ENCODE assay signal across 8 cellular contexts in the genomic region with DNA sequence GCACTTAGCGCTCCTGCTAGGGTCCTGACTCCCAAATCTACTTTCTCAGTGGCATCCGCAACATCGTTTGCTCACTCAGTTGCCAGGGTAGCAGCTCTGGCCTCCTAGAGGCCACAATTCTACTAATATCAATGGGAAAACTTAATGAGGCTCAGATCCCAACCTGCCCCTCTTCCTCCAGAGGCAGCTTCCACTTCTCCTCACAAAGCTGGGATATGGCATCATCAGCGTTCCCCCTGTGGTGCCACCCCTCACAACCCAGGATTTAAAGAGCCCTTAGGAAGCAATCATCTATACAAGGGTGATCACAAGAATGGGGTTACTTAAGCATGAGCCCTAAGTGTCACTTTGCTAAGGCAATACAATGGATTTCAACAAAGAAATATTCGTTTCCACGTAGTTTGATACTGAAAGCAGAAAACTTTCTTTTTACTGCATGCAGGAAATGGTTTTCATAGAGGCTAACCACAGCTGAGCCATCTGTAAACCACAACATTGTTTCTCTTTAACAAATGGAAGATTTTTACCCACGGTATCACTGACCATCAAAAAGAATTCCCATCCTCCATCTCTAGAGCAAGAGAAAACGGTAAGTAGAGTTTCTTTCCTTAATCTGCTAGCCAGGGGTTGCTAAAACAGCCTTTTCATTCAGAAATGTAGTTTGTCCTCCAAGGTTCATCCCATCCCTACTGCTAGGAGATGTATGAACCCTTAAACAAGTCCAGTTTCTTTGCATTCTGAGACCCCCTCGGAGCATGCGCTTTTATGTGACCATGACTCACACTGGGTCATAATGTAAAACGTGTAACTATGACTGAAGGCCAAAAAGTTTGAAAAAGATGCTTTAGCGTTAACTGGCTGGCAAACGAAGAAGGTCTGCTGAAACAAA.
DNase-seq lines count a peak whose midpoint lies in the region; FAIRE-seq and TF ChIP-seq lines count a peak whose summit lies in the region.

No MANE protein-coding gene starts in this region.

- intact Hi-C loops in dorsolateral prefrontal cortex (cut with DNase I): loop anchor here (5.0 to 10.0 kb wide), 2 partner anchors 65 to 82 kb away; no protein-coding TSS in a partner anchor

- TF ChIP-seq CTCF in GM13977 (IDR thresholded peaks at IDR 0.05; ENCODE audit: extremely low read depth, insufficient read depth, missing control alignments) (no peak), dorsolateral prefrontal cortex (IDR thresholded peaks at IDR 0.05 in 54 of 56, conservative IDR thresholded peaks at IDR 0.05 in 2 of 56; ENCODE audit: low read depth in 1 of 56, partially characterized antibody in 56 of 56) (no peak), suprapubic skin (IDR thresholded peaks at IDR 0.05) (no peak)

- peak overlapping the region; percentile 99 for H3K27ac ChIP-seq in GM23248
- H3K27ac ChIP-seq in dorsolateral prefrontal cortex: peak overlapping the region in 54 of 59 donors; percentile 3 to 88 (median 66)
- no peak overlapping the region for H3K27ac ChIP-seq in suprapubic skin

- peak overlapping the region; percentile 87 for H2AFZ ChIP-seq in GM23248

- no peak for TF ChIP-seq POLR2A in suprapubic skin (IDR thresholded peaks at IDR 0.05)

- 25 to 28% methylated on average over 13 of the region's 13 CpGs for WGBS in GM23248 (ENCODE audit: low coverage in 1 of 2, low lambda C conversion rate in 2 of 2, missing lambda C conversion rate in 2 of 2), 2 experiments
- WGBS in suprapubic skin: 61% methylated on average over 13 of the region's 13 CpGs

- peak overlapping the region; percentile 89 for H3K9ac ChIP-seq in GM23248

- peak overlapping the region; percentile 70 for H3K4me3 ChIP-seq in GM23248
- no peak overlapping the region for H3K4me3 ChIP-seq in MG63
- no peak overlapping the region for H3K4me3 ChIP-seq in dorsolateral prefrontal cortex
- no peak overlapping the region for H3K4me3 ChIP-seq in suprapubic skin

- H4K20me1 ChIP-seq in GM23248 (ENCODE audit: insufficient read depth): no peaks in the 10 kb centered on the region

- H3K4me2 ChIP-seq in GM23248 (ENCODE audit: unreplicated experiment): peak overlapping the region; percentile 92

- DNase-seq in GM13977 (ENCODE audit: low spot score) (peak; percentile 52), GM23248 (peak; percentile 93), MG63 (peak; percentile 25), dorsolateral prefrontal cortex (no peak), stromal cell of bone marrow (ENCODE audit: low read depth) (peak; percentile 82), G401 (ENCODE audit: low spot score) (no peak), suprapubic skin (ENCODE audit: low spot score in 2 of 2) (no peak), frontal cortex (ENCODE audit: low spot score in 2 of 2) (no peak)

- H3K36me3 ChIP-seq in GM23248 (ENCODE audit: low read depth): no peaks in the 10 kb centered on the region
- H3K36me3 ChIP-seq in MG63: no peaks in the 10 kb centered on the region
- peaks cover 5% of the 10 kb centered on the region for H3K36me3 ChIP-seq in suprapubic skin

- no peak for TF ChIP-seq EP300 in suprapubic skin (IDR thresholded peaks at IDR 0.05)

- no peaks in the 10 kb centered on the region for H3K9me2 ChIP-seq in GM23248 (ENCODE audit: insufficient read depth)

- H3F3A ChIP-seq in GM23248 (ENCODE audit: insufficient read depth): peaks cover 39% of the 10 kb centered on the region

- no peaks in the 10 kb centered on the region for H3K9me3 ChIP-seq in GM23248 (ENCODE audit: low read depth)
- H3K9me3 ChIP-seq in MG63: no peaks in the 10 kb centered on the region
- H3K9me3 ChIP-seq in suprapubic skin: no peaks in the 10 kb centered on the region

- H3K27me3 ChIP-seq in GM23248 (replicated peaks; ENCODE audit: insufficient read depth): no peaks in the 10 kb centered on the region
- no peaks in the 10 kb centered on the region for H3K27me3 ChIP-seq in MG63
- no peaks in the 10 kb centered on the region for H3K27me3 ChIP-seq in dorsolateral prefrontal cortex
- no peaks in the 10 kb centered on the region for H3K27me3 ChIP-seq in suprapubic skin

- in situ Hi-C loops in GM13977 (cut with MboI; ENCODE audit: low pct_unique_long_range_greater_than_20kb, low sequenced_read_pairs, unreplicated experiment): no loop called here
- in situ Hi-C loops in GM23248 (cut with MboI): no loop called here
- in situ Hi-C loops in G401 (cut with HindIII; ENCODE audit: low sequenced_read_pairs): no loop called here

- H3K79me2 ChIP-seq in GM23248 (ENCODE audit: insufficient read depth): no peaks in the 10 kb centered on the region; the same call in 1 of the 2 replicates

- no peak for FAIRE-seq in frontal cortex (lab: Jason Lieb, UNC)

- H3K4me1 ChIP-seq in GM23248 (ENCODE audit: insufficient read depth) (peaks cover 48% of the 10 kb centered on the region), suprapubic skin (peaks cover 16% of the 10 kb centered on the region)

Comparison
In these comparisons a context has a peak if more than half of its experiments do, and no peak if none do; other contexts are left out.
1. DNase-seq: peak in GM13977 (single experiment), GM23248 (single experiment), MG63 (single experiment) and stromal cell of bone marrow (single experiment); none in dorsolateral prefrontal cortex (0 of 10), G401 (single experiment), suprapubic skin (0 of 2) and frontal cortex (0 of 2).